ENCODE assay signal across 9 cellular contexts in the genomic region with DNA sequence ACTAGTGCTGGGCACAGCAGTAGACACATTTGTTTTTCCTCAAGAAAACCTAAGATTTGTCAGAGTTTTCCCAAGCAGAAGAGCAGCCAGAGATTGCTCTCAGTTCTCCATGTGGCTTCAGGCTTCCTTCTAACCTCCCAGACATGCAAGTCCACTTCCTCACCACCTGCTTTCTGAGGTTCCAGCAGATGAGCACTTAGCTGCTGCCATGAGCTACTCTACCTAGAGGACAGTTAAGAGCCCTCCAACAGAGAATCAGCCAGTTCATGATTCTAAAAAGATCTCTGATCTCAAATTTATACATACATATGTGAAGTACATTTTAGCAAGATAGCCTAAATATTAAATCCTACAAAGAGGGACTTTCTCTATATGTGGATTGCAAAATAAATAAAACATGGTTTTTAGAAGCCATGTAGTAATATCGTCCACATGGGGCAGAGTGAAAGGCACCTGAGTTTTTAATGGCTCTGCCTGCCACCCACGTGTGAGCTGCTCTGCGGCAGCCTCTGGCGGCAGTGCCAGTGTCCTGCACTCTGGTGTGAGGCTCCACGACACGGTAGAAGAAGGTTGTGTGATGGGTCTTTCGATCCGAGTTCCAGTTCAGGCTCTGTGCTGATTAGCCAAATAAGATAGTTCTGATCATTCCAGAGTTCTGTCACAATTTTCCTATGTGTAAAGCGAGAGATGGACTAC. TPM values are rescaled to one million over a fixed set of nuclear protein-coding genes. Genes with fewer than 3 reads are reported as not detected.
DNase-seq lines count a peak whose midpoint lies in the region; ATAC-seq, FAIRE-seq and TF ChIP-seq lines count a peak whose summit lies in the region.
"Had no signal": no experiment of that assay in that cellular context is flagged by ENCODE, and none has a peak within 500 bp of the region (broad histone marks: within the 10 kb centered on the region; RNA-seq: fewer than 3 reads in every experiment).

No MANE protein-coding gene starts in this region.

- H3K9me3 ChIP-seq in endothelial cell of umbilical vein (replicated peaks; ENCODE audit: control insufficient read depth, insufficient read depth, low read length) (no peaks in the 10 kb centered on the region), ovary (no peaks in the 10 kb centered on the region)

- H3K79me2 ChIP-seq in endothelial cell of umbilical vein (ENCODE audit: control insufficient read depth, insufficient read depth, low read length) = no peaks in the 10 kb centered on the region

- in situ Hi-C loops in GM13976 (cut with MboI; ENCODE audit: low sequenced_read_pairs, unreplicated experiment) = no loop called here

- no peaks in the 10 kb centered on the region for H4K20me1 ChIP-seq in endothelial cell of umbilical vein (replicated peaks; ENCODE audit: control insufficient read depth, extremely low read depth, insufficient read depth, low read length)

- CTCF ChIA-PET in activated CD4-positive, alpha-beta memory T cell treated with anti-CD3 and anti-CD28 coated beads for 36 hours (lab: Charles Lee) = interaction anchor here (0.7 to 1.9 kb wide), 6 partner anchors 10 to 806 kb away, joined by 3 to 42 read pairs (median 5); a partner anchor contains a TSS
- CTCF ChIA-PET in endothelial cell of umbilical vein (lab: Charles Lee) = interaction anchor here (1.0 to 1.8 kb wide), 3 partner anchors 10 to 133 kb away, joined by 3 to 7 read pairs (median 6); a partner anchor contains a TSS

- DNase-seq in GM13976 (ENCODE audit: low spot score) (peak; percentile 68), NCI-H187 treated with DMSO at 0.1 percent for 48 hours (lab: John Stamatoyannopoulos, UW) (peak; percentile 6), endothelial cell of umbilical vein (ENCODE audit: low read depth, low spot score) (no peak), ovary (peak in 1 of 5 donors; percentile 37), NCI-H446 treated with DMSO at 0.1 percent for 48 hours (lab: John Stamatoyannopoulos, UW) (no peak), ecto neural progenitor cell (ENCODE audit: low spot score) (no peak)
- DNase-seq in activated CD4-positive, alpha-beta memory T cell treated with anti-CD3 and anti-CD28 coated beads for 36 hours = peak; percentile 83

- no peak overlapping the region for H3K9ac ChIP-seq in endothelial cell of umbilical vein (replicated peaks; ENCODE audit: extremely low read depth, insufficient read depth, low read length)

- POLR2A ChIA-PET in activated CD4-positive, alpha-beta memory T cell treated with anti-CD3 and anti-CD28 coated beads for 36 hours (lab: Charles Lee) = interaction anchor here (0.8 kb wide), 1 partner anchor 10 kb away, joined by 5 read pairs; a partner anchor contains a TSS
- POLR2A ChIA-PET in endothelial cell of umbilical vein (lab: Charles Lee) = no interaction called here

- TF ChIP-seq CTCF in GM13976 (IDR thresholded peaks at IDR 0.05; ENCODE audit: borderline replicate concordance, control extremely low read depth, extremely low read depth, insufficient read depth, missing control alignments) (peak; percentile 66), endothelial cell of umbilical vein (IDR thresholded peaks at IDR 0.05; ENCODE audit: extremely low read depth in 1 of 2, insufficient read depth in 1 of 2, low read depth in 1 of 2, low read length in 2 of 2) (peak; percentile 31 to 46), ovary (IDR thresholded peaks at IDR 0.05) (peak in 2 of 3 donors; percentile 34 to 52)

- H3K36me3 ChIP-seq in endothelial cell of umbilical vein (ENCODE audit: control insufficient read depth in 2 of 2, extremely low read depth in 1 of 2, insufficient read depth in 2 of 2, low read length in 2 of 2) = no peaks in the 10 kb centered on the region
- no peaks in the 10 kb centered on the region for H3K36me3 ChIP-seq in ovary

- no peak overlapping the region for H2AFZ ChIP-seq in endothelial cell of umbilical vein (ENCODE audit: low read depth, low read length)

- 37 to 46% (median 42%) methylated on average over 9 of the region's 9 CpGs for WGBS in ovary, 3 donors

- peak overlapping the region; percentile 21 for H3K4me3 Mint-ChIP-seq in activated CD4-positive, alpha-beta memory T cell treated with anti-CD3 and anti-CD28 coated beads for 36 hours

- H3K27me3 Mint-ChIP-seq in activated CD4-positive, alpha-beta memory T cell treated with anti-CD3 and anti-CD28 coated beads for 36 hours = no peaks in the 10 kb centered on the region

- BruUV-seq in endothelial cell of umbilical vein (replicated peaks; lab: Mats Ljungman, UMichigan) = no TSS peak

- intact Hi-C loops in activated CD4-positive, alpha-beta memory T cell treated with anti-CD3 and anti-CD28 coated beads for 36 hours (cut with micrococcal nuclease) = loop anchor here (1.0 to 5.0 kb wide), 3 partner anchors 57 to 774 kb away; a partner anchor contains a TSS
- intact Hi-C loops in endothelial cell of umbilical vein (cut with micrococcal nuclease) = no loop called here
- intact Hi-C loops in ovary (cut with DNase I) = no loop called here

- TF ChIP-seq POLR2A in endothelial cell of umbilical vein (IDR thresholded peaks at IDR 0.05; ENCODE audit: low read depth, low read length) (no peak), ovary (IDR thresholded peaks at IDR 0.05) (no peak)

- H3K4me3 ChIP-seq in endothelial cell of umbilical vein (replicated peaks in 1 of 3; ENCODE audit: insufficient read depth in 1 of 3, low read depth in 1 of 3, low read length in 3 of 3) (no peak overlapping the region), ovary (no peak overlapping the region)

- peaks cover 27% of the 10 kb centered on the region for H3K4me1 Mint-ChIP-seq in activated CD4-positive, alpha-beta memory T cell treated with anti-CD3 and anti-CD28 coated beads for 36 hours (ENCODE audit: low read depth)

- H3K9me1 ChIP-seq in endothelial cell of umbilical vein (replicated peaks; ENCODE audit: control insufficient read depth, extremely low read depth, insufficient read depth, low read length) = no peaks in the 10 kb centered on the region

- dilution Hi-C loops in endothelial cell of umbilical vein (cut with MboI; ENCODE audit: extremely low pct_ligation_motif_present, low sequenced_read_pairs) = no loop called here

- peaks cover 3% of the 10 kb centered on the region for H3K36me3 Mint-ChIP-seq in activated CD4-positive, alpha-beta memory T cell treated with anti-CD3 and anti-CD28 coated beads for 36 hours

- H3K4me1 ChIP-seq in endothelial cell of umbilical vein (ENCODE audit: control insufficient read depth, extremely low read depth, insufficient read depth, low read length) (no peaks in the 10 kb centered on the region), ovary (ENCODE audit: insufficient read depth) (peaks cover 5% of the 10 kb centered on the region)

- no peak overlapping the region for H3K4me2 ChIP-seq in endothelial cell of umbilical vein (ENCODE audit: insufficient read depth, low read length)

- H3K27ac ChIP-seq in endothelial cell of umbilical vein (ENCODE audit: insufficient read depth, low read depth, low read length) = no peak overlapping the region
- peak overlapping the region in 1 of 2 donors; percentile 12 for H3K27ac ChIP-seq in ovary

- no peaks in the 10 kb centered on the region for H3K27me3 ChIP-seq in endothelial cell of umbilical vein (ENCODE audit: control insufficient read depth in 2 of 2, insufficient read depth in 2 of 2, low read length in 2 of 2)
- H3K27me3 ChIP-seq in ovary = no peaks in the 10 kb centered on the region

- ATAC-seq in HG02642 (IDR thresholded peaks at IDR 0.05; ENCODE audit: poor library complexity, unreplicated experiment) = peak; percentile 95

- H3K9me3 Mint-ChIP-seq in activated CD4-positive, alpha-beta memory T cell treated with anti-CD3 and anti-CD28 coated beads for 36 hours = no peaks in the 10 kb centered on the region

- no peak for FAIRE-seq in endothelial cell of umbilical vein (lab: Jason Lieb, UNC)
- FAIRE-seq: colon had no signal

- TF ChIP-seq EP300 in ovary (IDR thresholded peaks at IDR 0.05) = no peak

- H3K27ac Mint-ChIP-seq in activated CD4-positive, alpha-beta memory T cell treated with anti-CD3 and anti-CD28 coated beads for 36 hours = peak overlapping the region; percentile 26

TF ChIP-seq in endothelial cell of umbilical vein, 7 proteins besides CTCF, POLR2A, EP300 and RAD21:
- TF ChIP-seq POLR2AphosphoS5 (IDR thresholded peaks at IDR 0.05; ENCODE audit: insufficient read depth, low read depth, low read length) (no peak), JUN (IDR thresholded peaks at IDR 0.05; ENCODE audit: borderline replicate concordance, insufficient read depth, insufficient read length, low read depth) (no peak)
- TF ChIP-seq, protein P1, sequence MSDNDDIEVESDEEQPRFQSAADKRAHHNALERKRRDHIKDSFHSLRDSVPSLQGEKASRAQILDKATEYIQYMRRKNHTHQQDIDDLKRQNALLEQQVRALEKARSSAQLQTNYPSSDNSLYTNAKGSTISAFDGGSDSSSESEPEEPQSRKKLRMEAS (IDR thresholded peaks at IDR 0.05; ENCODE audit: insufficient read depth, insufficient read length) = no peak

RNA-seq across cellular contexts. Expression of a gene that starts 10.3 kb away (rescaled TPM):
- total RNA-seq in activated CD4-positive, alpha-beta memory T cell treated with anti-CD3 and anti-CD28 coated beads for 36 hours = 1 to 10 TPM; 4.9 to 5.2 TPM
- total RNA-seq in endothelial cell of umbilical vein (1.7 and 3.1 TPM in 2 replicates), ovary (10 to 100 TPM; 11.9 to 35.3 (median 21.0) TPM)
- polyA plus RNA-seq in endothelial cell of umbilical vein (0.25 and 0.28 TPM in 2 replicates), ovary (10 to 100 TPM in 1 of 2 donors, 1 to 10 TPM in 1; 8.5 to 12.4 TPM)
- polyA plus RNA-seq in endothelial cell of umbilical vein (2011; cell fraction: cytosol; rRNA removed) = 0.37 and 0.52 TPM in 2 replicates
- 0.20 and 0.50 TPM in 2 replicates for polyA plus RNA-seq in endothelial cell of umbilical vein (2011; cell fraction: nucleus; rRNA removed)
- 0.23 TPM in 1 of 2 replicates, not detected in the other for polyA plus RNA-seq in endothelial cell of umbilical vein (2012)
- 0.51 and 0.66 TPM in 2 replicates for polyA minus RNA-seq in endothelial cell of umbilical vein
- polyA minus RNA-seq in endothelial cell of umbilical vein (2011; cell fraction: cytosol; rRNA and poly(A)+ RNA removed) = 1.4 TPM
- 0.19 and 0.34 TPM in 2 replicates for polyA minus RNA-seq in endothelial cell of umbilical vein (2011; cell fraction: nucleus; rRNA and poly(A)+ RNA removed)

RNA-seq across cellular contexts. Expression of a gene that starts 25.6 kb away (rescaled TPM):
- not detected for total RNA-seq in activated CD4-positive, alpha-beta memory T cell treated with anti-CD3 and anti-CD28 coated beads for 36 hours
- not detected in 2 replicates for total RNA-seq in endothelial cell of umbilical vein
- not detected in 2 replicates for polyA plus RNA-seq in endothelial cell of umbilical vein
- polyA plus RNA-seq in endothelial cell of umbilical vein (2011; cell fraction: cytosol; rRNA removed) = not detected in 2 replicates
- polyA plus RNA-seq in endothelial cell of umbilical vein (2011; cell fraction: nucleus; rRNA removed) = not detected in 2 replicates
- not detected in 2 replicates for polyA plus RNA-seq in endothelial cell of umbilical vein (2012)
- not detected in 2 replicates for polyA minus RNA-seq in endothelial cell of umbilical vein
- polyA minus RNA-seq in endothelial cell of umbilical vein (2011; cell fraction: cytosol; rRNA and poly(A)+ RNA removed) = not detected
- polyA minus RNA-seq in endothelial cell of umbilical vein (2011; cell fraction: nucleus; rRNA and poly(A)+ RNA removed) = not detected in 2 replicates
- 1 to 10 TPM in 2 of 7 donors, under 1 TPM in 5; 0.18 to 1.8 (median 0.77) TPM for total RNA-seq in ovary
- under 1 TPM; 0.38 to 0.50 TPM for polyA plus RNA-seq in ovary

Comparison
In these comparisons a context has a peak if more than half of its experiments do, and no peak if none do; other contexts are left out.
1. DNase-seq: peak in GM13976 (single experiment), NCI-H187 treated with DMSO at 0.1 percent for 48 hours (single experiment) and activated CD4-positive, alpha-beta memory T cell treated with anti-CD3 and anti-CD28 coated beads for 36 hours (single experiment); none in endothelial cell of umbilical vein (single experiment), NCI-H446 treated with DMSO at 0.1 percent for 48 hours (single experiment) and ecto neural progenitor cell (single experiment).
2. Peak in every context shown above with its lines, with median percentiles within 50 percentile points of each other: CTCF ChIP-seq.